In genomic region chr19:32196690-32197420, GRCh38 we compare ENCODE assay signal across 16 cellular contexts.
DNase-seq lines count a peak whose midpoint lies in the region; ATAC-seq and TF ChIP-seq lines count a peak whose summit lies in the region.
"Had no signal": no experiment of that assay in that cellular context is flagged by ENCODE, and none has a peak within 500 bp of the region (broad histone marks: within the 10 kb centered on the region; RNA-seq: fewer than 3 reads in every experiment).

No MANE protein-coding gene starts in this region.

- no peaks in the 10 kb centered on the region for H3K27me3 ChIP-seq in colonic mucosa
- H3K27me3 ChIP-seq in esophagus muscularis mucosa: peaks cover 0 to 40% (median 0%) of the 10 kb centered on the region in 4 donors
- no peaks in the 10 kb centered on the region for H3K27me3 ChIP-seq in neuronal stem cell (ENCODE audit: control insufficient read depth in 3 of 3, insufficient read depth in 3 of 3, low read depth in 1 of 3, low read length in 3 of 3)
- H3K27me3 ChIP-seq in vagina: no peaks in the 10 kb centered on the region
- H3K27me3 ChIP-seq: BE2C had no signal

- H2BK5ac ChIP-seq in neuronal stem cell (ENCODE audit: low read length): no peak overlapping the region

- TF ChIP-seq CTCF in colonic mucosa (IDR thresholded peaks at IDR 0.05) (no peak), esophagus muscularis mucosa (IDR thresholded peaks at IDR 0.05) (no peak), vagina (IDR thresholded peaks at IDR 0.05) (no peak)

- no peak overlapping the region for H2AK5ac ChIP-seq in neuronal stem cell (ENCODE audit: low read depth, low read length)

- H3K9ac ChIP-seq in colonic mucosa (ENCODE audit: low read depth in 2 of 2, low read length in 2 of 2): no peak overlapping the region
- H3K9ac ChIP-seq in neuronal stem cell (ENCODE audit: low read depth, low read length, poor library complexity): no peak overlapping the region

- DNase-seq in colonic mucosa (peak; percentile 2), esophagus muscularis mucosa (ENCODE audit: extremely low spot score) (peak; percentile 77), neuronal stem cell (ENCODE audit: low spot score) (no peak), vagina (ENCODE audit: extremely low spot score in 2 of 2) (peak; percentile 54 to 79), SIG-M5 treated with dmso at 0.1 percent for 504 hours (lab: John Stamatoyannopoulos, UW; ENCODE audit: unreplicated experiment) (no peak)
- no peak for DNase-seq in activated CD4-positive, alpha-beta T cell treated with anti-CD3 and anti-CD28 coated beads, Interleukin-2, amount 50 U/mL, for 48 hours
- DNase-seq: BE2C, COR-L47, DMS153, DMS79 treated with DMSO at 0.1 percent for 48 hours, EL, GOT3 had no signal

- intact Hi-C loops in colonic mucosa (cut with DNase I): no loop called here
- intact Hi-C loops in esophagus muscularis mucosa (cut with DNase I): no loop called here
- intact Hi-C loops in vagina (cut with DNase I): no loop called here

- no peak overlapping the region for H4K8ac ChIP-seq in neuronal stem cell (ENCODE audit: low read depth, low read length)

- H3K18ac ChIP-seq in neuronal stem cell (ENCODE audit: low read length): no peak overlapping the region

- H3K27ac ChIP-seq in colonic mucosa (no peak overlapping the region), esophagus muscularis mucosa (replicated peaks in 1 of 4) (no peak overlapping the region), neuronal stem cell (replicated peaks; ENCODE audit: low read length) (no peak overlapping the region), vagina (no peak overlapping the region)
- H3K27ac ChIP-seq: C4-2B had no signal

- TF ChIP-seq POLR2A in esophagus muscularis mucosa (IDR thresholded peaks at IDR 0.05; ENCODE audit: low read depth) (no peak), vagina (IDR thresholded peaks at IDR 0.05) (no peak)

- H2AFZ ChIP-seq in neuronal stem cell (ENCODE audit: low read length): no peak overlapping the region

- H3K4me2 ChIP-seq in neuronal stem cell (ENCODE audit: insufficient read depth, low read length, poor library complexity, severe bottlenecking): no peak overlapping the region

- H3K4ac ChIP-seq in neuronal stem cell (ENCODE audit: low read length): no peak overlapping the region

- no peaks in the 10 kb centered on the region for H3K79me1 ChIP-seq in neuronal stem cell (ENCODE audit: low read depth, low read length)

- H3K23ac ChIP-seq in neuronal stem cell (ENCODE audit: low read depth, low read length, poor library complexity): no peak overlapping the region

- H4K91ac ChIP-seq in neuronal stem cell (ENCODE audit: low read depth, low read length, poor library complexity): no peak overlapping the region

- H3K36me3 ChIP-seq in colonic mucosa: no peaks in the 10 kb centered on the region
- H3K36me3 ChIP-seq in esophagus muscularis mucosa: no peaks in the 10 kb centered on the region
- H3K36me3 ChIP-seq in neuronal stem cell (replicated peaks in 1 of 2; ENCODE audit: control insufficient read depth in 2 of 2, insufficient read depth in 2 of 2, low read length in 2 of 2): no peaks in the 10 kb centered on the region
- no peaks in the 10 kb centered on the region for H3K36me3 ChIP-seq in vagina
- H3K36me3 ChIP-seq: BE2C had no signal

- H3K14ac ChIP-seq in neuronal stem cell (ENCODE audit: low read length): peak overlapping the region; percentile 66

- no peak for TF ChIP-seq EP300 in esophagus muscularis mucosa (IDR thresholded peaks at IDR 0.05)

- no peak overlapping the region for H2BK15ac ChIP-seq in neuronal stem cell (ENCODE audit: low read length)

- no peaks in the 10 kb centered on the region for H3K9me3 ChIP-seq in colonic mucosa
- H3K9me3 ChIP-seq in esophagus muscularis mucosa: no peaks in the 10 kb centered on the region
- no peaks in the 10 kb centered on the region for H3K9me3 ChIP-seq in neuronal stem cell (replicated peaks in 1 of 2; ENCODE audit: control insufficient read depth in 2 of 2, insufficient read depth in 1 of 2, low read depth in 1 of 2, low read length in 2 of 2)
- H3K9me3 ChIP-seq in vagina: no peaks in the 10 kb centered on the region
- H3K9me3 ChIP-seq: BE2C had no signal

- WGBS in esophagus muscularis mucosa: 89% methylated on average over 13 of the region's 13 CpGs
- no CpG with 5 or more reads among the region's 13 CpGs for WGBS in neuronal stem cell (ENCODE audit: extremely low coverage in 2 of 2, insufficient read length in 2 of 2, insufficient replicate concordance in 1 of 2), 2 donors

- H3K4me3 ChIP-seq in colonic mucosa (no peak overlapping the region), esophagus muscularis mucosa (no peak overlapping the region), neuronal stem cell (ENCODE audit: low read length in 2 of 2) (no peak overlapping the region), vagina (no peak overlapping the region)

- no peak for ATAC-seq in GM21717 (IDR thresholded peaks at IDR 0.05; ENCODE audit: unreplicated experiment)
- ATAC-seq: CD8-positive, alpha-beta T cell; HCT116 had no signal

- H2BK120ac ChIP-seq in neuronal stem cell (ENCODE audit: low read depth, low read length): no peak overlapping the region

- no peak overlapping the region for H2BK12ac ChIP-seq in neuronal stem cell (ENCODE audit: low read length)

- no peaks in the 10 kb centered on the region for H3K4me1 ChIP-seq in colonic mucosa
- no peaks in the 10 kb centered on the region for H3K4me1 ChIP-seq in esophagus muscularis mucosa
- H3K4me1 ChIP-seq in neuronal stem cell (ENCODE audit: control insufficient read depth in 2 of 2, insufficient read depth in 1 of 2, low read depth in 1 of 2, low read length in 2 of 2): peaks cover 0 to 2% of the 10 kb centered on the region in 2 donors
- no peaks in the 10 kb centered on the region for H3K4me1 ChIP-seq in vagina
- H3K4me1 ChIP-seq: BE2C had no signal

Comparison
In these comparisons a context has a peak if more than half of its experiments do, and no peak if none do; other contexts are left out.
1. DNase-seq: peak in colonic mucosa (single experiment), esophagus muscularis mucosa (single experiment) and vagina (2 of 2); none in neuronal stem cell (single experiment), activated CD4-positive, alpha-beta T cell treated with anti-CD3 and anti-CD28 coated beads, Interleukin-2, amount 50 U/mL, for 48 hours (0 of 2) and SIG-M5 treated with dmso at 0.1 percent for 504 hours (single experiment).